In the genomic region with DNA sequence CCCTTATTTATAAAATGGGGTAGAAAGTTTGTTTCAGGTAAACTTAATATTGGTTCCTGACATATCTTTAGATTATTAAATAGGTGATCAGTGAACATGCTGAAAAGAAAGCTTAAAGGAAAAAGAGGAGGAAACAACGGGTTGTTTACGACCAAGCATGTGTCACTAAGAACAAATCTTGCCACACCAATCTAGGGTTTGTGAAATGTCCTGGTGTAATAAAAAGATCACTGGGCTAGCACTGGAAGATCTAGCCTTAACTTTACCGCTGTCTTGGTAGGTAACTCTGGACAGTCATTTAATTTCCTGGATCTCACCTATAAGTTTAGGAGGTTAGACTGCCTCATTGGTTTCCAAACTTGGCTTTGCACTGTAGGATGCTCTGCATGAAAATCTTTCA, we compare ENCODE assay signal across 21 cellular contexts. TPM values are rescaled to one million over a fixed set of nuclear protein-coding genes. Genes with fewer than 3 reads are reported as not detected.
DNase-seq lines count a peak whose midpoint lies in the region; ATAC-seq and TF ChIP-seq lines count a peak whose summit lies in the region.
"Had no signal": no experiment of that assay in that cellular context is flagged by ENCODE, and none has a peak within 500 bp of the region (broad histone marks: within the 10 kb centered on the region; RNA-seq: fewer than 3 reads in every experiment).

No MANE protein-coding gene starts in this region.

- H3K4me1 Mint-ChIP-seq in effector memory CD8-positive, alpha-beta T cell (ENCODE audit: low read depth in 2 of 2) = peaks cover 24 to 65% of the 10 kb centered on the region in 2 donors
- H3K4me1 Mint-ChIP-seq in nephron progenitor cell = no peaks in the 10 kb centered on the region

- no peak overlapping the region for H3K27ac ChIP-seq in esophagus muscularis mucosa (replicated peaks in 1 of 4)
- H3K27ac ChIP-seq: BLaER1, Peyer's patch had no signal

- H3K9me3 ChIP-seq in esophagus muscularis mucosa = no peaks in the 10 kb centered on the region
- H3K9me3 ChIP-seq: BLaER1, Peyer's patch had no signal

- H3K4me3 ChIP-seq in esophagus muscularis mucosa = no peak overlapping the region
- H3K4me3 ChIP-seq: BLaER1, Peyer's patch had no signal

- peaks cover 18% of the 10 kb centered on the region for H3K36me3 Mint-ChIP-seq in effector memory CD8-positive, alpha-beta T cell (ENCODE audit: insufficient read depth)
- H3K36me3 Mint-ChIP-seq in nephron progenitor cell (ENCODE audit: low read depth) = peaks cover 24% of the 10 kb centered on the region

- WGBS in esophagus muscularis mucosa = 93% methylated on average over 3 of the region's 3 CpGs

- peaks cover 0 to 7% (median 4%) of the 10 kb centered on the region in 4 donors for H3K36me3 ChIP-seq in esophagus muscularis mucosa
- H3K36me3 ChIP-seq: BLaER1, Peyer's patch had no signal

- peak overlapping the region; percentile 38 to 44 for H3K27ac Mint-ChIP-seq in effector memory CD8-positive, alpha-beta T cell
- peak overlapping the region; percentile 88 for H3K27ac Mint-ChIP-seq in nephron progenitor cell
- H3K27ac Mint-ChIP-seq: HFFc6 had no signal

- TF ChIP-seq CTCF in nephron progenitor cell (IDR thresholded peaks at IDR 0.05) (no peak), esophagus muscularis mucosa (IDR thresholded peaks at IDR 0.05) (no peak)

- ATAC-seq in effector memory CD8-positive, alpha-beta T cell (replicated peaks) = no peak

- no peak overlapping the region for H3K4me3 Mint-ChIP-seq in effector memory CD8-positive, alpha-beta T cell
- no peak overlapping the region for H3K4me3 Mint-ChIP-seq in nephron progenitor cell
- H3K4me3 Mint-ChIP-seq: HFFc6 had no signal

- peaks cover 0 to 13% (median 5%) of the 10 kb centered on the region in 4 donors for H3K4me1 ChIP-seq in esophagus muscularis mucosa
- H3K4me1 ChIP-seq: Peyer's patch had no signal

- H3K27me3 Mint-ChIP-seq in effector memory CD8-positive, alpha-beta T cell = no peaks in the 10 kb centered on the region
- H3K27me3 Mint-ChIP-seq in nephron progenitor cell (ENCODE audit: low read depth, poor library complexity) = no peaks in the 10 kb centered on the region
- H3K27me3 Mint-ChIP-seq: CD8-positive, alpha-beta memory T cell had no signal

- no peaks in the 10 kb centered on the region for H3K9me3 Mint-ChIP-seq in effector memory CD8-positive, alpha-beta T cell
- H3K9me3 Mint-ChIP-seq in nephron progenitor cell = no peaks in the 10 kb centered on the region
- H3K9me3 Mint-ChIP-seq: CD8-positive, alpha-beta memory T cell; HFFc6 had no signal

- TF ChIP-seq POLR2A in esophagus muscularis mucosa (IDR thresholded peaks at IDR 0.05; ENCODE audit: low read depth) = no peak

- DNase-seq in GF-D8 (lab: John Stamatoyannopoulos, UW) (peak; percentile 12), LoVo (ENCODE audit: low spot score) (peak; percentile 8), nephron progenitor cell (no peak), esophagus muscularis mucosa (ENCODE audit: extremely low spot score) (no peak), amniotic stem cell (lab: John Stamatoyannopoulos, UW) (no peak)
- DNase-seq in effector memory CD8-positive, alpha-beta T cell = no peak
- no peak for DNase-seq in stimulated activated CD4-positive, alpha-beta T cell treated with anti-CD3 and anti-CD28 coated beads, Interleukin-15, amount 100 ng/mL, for 24 hours
- DNase-seq: CD8-positive, alpha-beta memory T cell; DMS53; EL; H7; HFFc6; KG1; NCI-H1105; NCI-H2081; NCI-H2171 treated with DMSO at 0.1 percent for 48 hours; NCI-H446; NCI-H69; Peyer's patch; Right ventricle myocardium superior had no signal

- TF ChIP-seq EP300 in esophagus muscularis mucosa (IDR thresholded peaks at IDR 0.05) = no peak

- intact Hi-C loops in esophagus muscularis mucosa (cut with DNase I) = no loop called here

- no peaks in the 10 kb centered on the region for H3K27me3 ChIP-seq in esophagus muscularis mucosa
- H3K27me3 ChIP-seq: BLaER1, Peyer's patch had no signal

RNA-seq across cellular contexts. Expression of a gene that starts 19.0 kb away (rescaled TPM):
- 10 to 100 TPM; 31.8 to 47.3 (median 38.4) TPM for total RNA-seq in esophagus muscularis mucosa

RNA-seq across cellular contexts. Expression of a gene that starts 37.1 kb away (rescaled TPM):
- total RNA-seq in esophagus muscularis mucosa = 10 to 100 TPM; 15.4 to 21.9 (median 20.4) TPM

RNA-seq across cellular contexts. Expression of a gene that starts 55.1 kb away (rescaled TPM):
- total RNA-seq in esophagus muscularis mucosa = 100 to 1,000 TPM in 1 of 4 donors, 10 to 100 TPM in 3; 44.9 to 201 (median 82.3) TPM
- total RNA-seq: H7 had no signal

Comparison
In these comparisons a context has a peak if more than half of its experiments do, and no peak if none do; other contexts are left out.
1. DNase-seq: peak in GF-D8 (single experiment) and LoVo (single experiment); none in effector memory CD8-positive, alpha-beta T cell (0 of 3), nephron progenitor cell (single experiment), esophagus muscularis mucosa (single experiment), amniotic stem cell (single experiment) and stimulated activated CD4-positive, alpha-beta T cell treated with anti-CD3 and anti-CD28 coated beads, Interleukin-15, amount 100 ng/mL, for 24 hours (single experiment).